ENCODE assay signal across 31 cellular contexts in the genomic region with DNA sequence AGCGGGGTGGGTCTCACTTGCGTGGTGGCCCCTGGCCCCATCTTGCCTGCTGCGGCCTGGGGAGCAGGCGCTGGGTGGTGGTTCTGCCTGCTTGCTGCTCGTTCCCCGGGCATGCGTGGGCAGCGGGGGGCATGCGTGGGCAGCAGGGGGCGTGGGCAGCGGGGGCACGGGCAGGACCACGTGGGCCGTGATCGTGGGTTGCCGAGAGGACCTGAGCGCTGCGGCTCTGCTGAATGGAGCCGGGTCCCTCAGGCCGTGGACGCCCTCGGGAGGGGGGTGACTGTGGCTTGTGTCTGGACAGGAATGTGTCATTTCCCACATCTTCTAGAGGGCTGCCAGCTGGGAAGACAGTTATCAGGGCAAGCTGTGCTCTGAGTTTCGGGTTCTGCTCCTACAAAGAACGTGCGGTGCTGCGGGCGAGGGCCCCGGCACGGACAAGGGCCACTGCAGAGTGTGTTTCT. TPM values are rescaled to one million over a fixed set of nuclear protein-coding genes. Genes with fewer than 3 reads are reported as not detected.
A peak's percentile ranks its signal among the peaks of the same experiment; 100 is the strongest.
DNase-seq lines count a peak whose midpoint lies in the region; ATAC-seq, FAIRE-seq and TF ChIP-seq lines count a peak whose summit lies in the region.
"Had no signal": no experiment of that assay in that cellular context is flagged by ENCODE, and none has a peak within 500 bp of the region (broad histone marks: within the 10 kb centered on the region; RNA-seq: fewer than 3 reads in every experiment).

No MANE protein-coding gene starts in this region.

- no peak overlapping the region for H3K4me3 ChIP-seq in osteoblast (ENCODE audit: insufficient read depth, low read length)
- H3K4me3 ChIP-seq: A549, upper lobe of right lung had no signal

- no peaks in the 10 kb centered on the region for H3K79me2 ChIP-seq in osteoblast (ENCODE audit: insufficient read depth, low read length)

- peaks cover 5% of the 10 kb centered on the region for H3K4me1 ChIP-seq in osteoblast (ENCODE audit: insufficient read depth, low read length)
- H3K4me1 ChIP-seq in foreskin keratinocyte = no peaks in the 10 kb centered on the region
- H3K4me1 ChIP-seq: A549 had no signal

- no peak overlapping the region for H3K4me3 Mint-ChIP-seq in chondrocyte (ENCODE audit: unreplicated experiment)
- H3K4me3 Mint-ChIP-seq: activated B cell treated with CpG ODN at 0.5 μM for 24 hours; activated CD8-positive, alpha-beta T cell treated with anti-CD3 and anti-CD28 coated beads, Interleukin-2, amount 10 ng/mL, durations not matched to agents 7 days and 5 days; activated naive CD8-positive, alpha-beta T cell treated with anti-CD3 and anti-CD28 coated beads, Interleukin-2, amount 50 U/mL, for 24 hours had no signal

- FAIRE-seq in D721Med (lab: Jason Lieb, UNC) = no peak
- FAIRE-seq: A549, GM18507, kidney, RCC 7860 had no signal

- peak; percentile 50 for DNase-seq in activated CD8-positive, alpha-beta memory T cell treated with anti-CD3 and anti-CD28 coated beads, Interleukin-2, amount 50 U/mL, for 48 hours
- DNase-seq in activated CD8-positive, alpha-beta memory T cell treated with anti-CD3 and anti-CD28 coated beads for 24 hours = no peak
- DNase-seq in D721Med (ENCODE audit: insufficient read length, low spot score) = peak; percentile 12
- peak; percentile 90 for DNase-seq in chondrocyte (ENCODE audit: low spot score)
- DNase-seq in osteoblast (ENCODE audit: insufficient read length, low spot score, missing footprints) = peak; percentile 49
- DNase-seq in DMS79 treated with DMSO at 0.1 percent for 48 hours (lab: John Stamatoyannopoulos, UW) = no peak
- DNase-seq in SW 1271 (lab: John Stamatoyannopoulos, UW) = no peak
- no peak for DNase-seq in foreskin keratinocyte
- DNase-seq: activated B cell treated with CpG ODN at 0.5 μM for 24 hours; activated CD8-positive, alpha-beta T cell treated with anti-CD3 and anti-CD28 coated beads, Interleukin-2, amount 10 ng/mL, durations not matched to agents 7 days and 5 days; Calu3; erythroblast; foreskin melanocyte; HCEC 1CT; hypothalamus; KBM-7; MM.1S; NCI-H1436 treated with DMSO at 0.1 percent for 48 hours; NCI-H524; NK-92 treated with Interleukin-12 subunit alpha and Interleukin-12 subunit beta, amount 100 ng/mL, for 24 hours; T1000 had no signal

- H3K36me3 Mint-ChIP-seq in chondrocyte (ENCODE audit: low read depth) = no peaks in the 10 kb centered on the region

- H3K27me3 ChIP-seq in osteoblast (ENCODE audit: insufficient read depth, low read length) = peaks cover 8% of the 10 kb centered on the region
- H3K27me3 ChIP-seq in foreskin keratinocyte = peaks cover 23% of the 10 kb centered on the region

- no peaks in the 10 kb centered on the region for H4K20me1 ChIP-seq in osteoblast (ENCODE audit: insufficient read depth, low read length)

- H3K9me3 Mint-ChIP-seq in chondrocyte (ENCODE audit: low read depth) = no peaks in the 10 kb centered on the region
- H3K9me3 Mint-ChIP-seq: activated B cell treated with CpG ODN at 0.5 μM for 24 hours; activated naive CD8-positive, alpha-beta T cell treated with anti-CD3 and anti-CD28 coated beads, Interleukin-2, amount 50 U/mL, for 24 hours; activated T-helper 2 cell treated with anti-CD3 and anti-CD28 coated beads, Interferon-gamma antibody, Interleukin-2, Interleukin-4, amounts not matched to agents 10 μg/mL and 5 μg/mL and 100 μg/mL, durations not matched to agents 14 hours and 24 hours and 36 hours had no signal

- no peak overlapping the region for H3K27ac ChIP-seq in osteoblast (ENCODE audit: low read depth, low read length)
- H3K27ac ChIP-seq in foreskin keratinocyte = no peak overlapping the region
- H3K27ac ChIP-seq: A549, C4-2B, upper lobe of right lung had no signal

- no peak overlapping the region for H2AFZ ChIP-seq in osteoblast (ENCODE audit: low read length)

- H3K9me3 ChIP-seq in osteoblast (ENCODE audit: low read depth, low read length) = no peaks in the 10 kb centered on the region
- H3K9me3 ChIP-seq: A549, upper lobe of right lung had no signal

- H3K4me2 ChIP-seq in osteoblast (ENCODE audit: insufficient read depth, low read length) = no peak overlapping the region
- H3K4me2 ChIP-seq: A549 had no signal

- TF ChIP-seq CTCF in D721Med (IDR thresholded peaks at IDR 0.05; ENCODE audit: insufficient read depth, missing control alignments) = no peak
- TF ChIP-seq CTCF in chondrocyte (IDR thresholded peaks at IDR 0.05) = no peak
- no peak for TF ChIP-seq CTCF in osteoblast (IDR thresholded peaks at IDR 0.05; ENCODE audit: extremely low read depth, low read depth, low read length)
- TF ChIP-seq CTCF in foreskin keratinocyte (conservative IDR thresholded peaks at IDR 0.05) = no peak

- no peak for ATAC-seq in foreskin keratinocyte
- ATAC-seq: activated CD8-positive, alpha-beta T cell treated with anti-CD3 and anti-CD28 coated beads, Interleukin-2, amount 10 ng/mL, durations not matched to agents 7 days and 5 days; activated naive CD8-positive, alpha-beta T cell treated with anti-CD3 and anti-CD28 coated beads, Interleukin-2, amount 50 U/mL, for 24 hours; upper lobe of right lung had no signal

- H3K27me3 Mint-ChIP-seq in chondrocyte (ENCODE audit: low read depth) = no peaks in the 10 kb centered on the region
- H3K27me3 Mint-ChIP-seq: activated B cell treated with CpG ODN at 0.5 μM for 24 hours; activated naive CD8-positive, alpha-beta T cell treated with anti-CD3 and anti-CD28 coated beads, Interleukin-2, amount 50 U/mL, for 24 hours had no signal

- no peaks in the 10 kb centered on the region for H3K4me1 Mint-ChIP-seq in chondrocyte (ENCODE audit: low read depth)

- no peak overlapping the region for H3K27ac Mint-ChIP-seq in chondrocyte (ENCODE audit: unreplicated experiment)
- H3K27ac Mint-ChIP-seq: activated B cell treated with CpG ODN at 0.5 μM for 24 hours; activated CD8-positive, alpha-beta T cell treated with anti-CD3 and anti-CD28 coated beads, Interleukin-2, amount 10 ng/mL, durations not matched to agents 7 days and 5 days; activated naive CD8-positive, alpha-beta T cell treated with anti-CD3 and anti-CD28 coated beads, Interleukin-2, amount 50 U/mL, for 24 hours; activated T-helper 2 cell treated with anti-CD3 and anti-CD28 coated beads, Interferon-gamma antibody, Interleukin-2, Interleukin-4, amounts not matched to agents 10 μg/mL and 5 μg/mL and 100 μg/mL, durations not matched to agents 14 hours and 24 hours and 36 hours had no signal

- H3K36me3 ChIP-seq in osteoblast (ENCODE audit: insufficient read depth, low read length) = no peaks in the 10 kb centered on the region
- H3K36me3 ChIP-seq: upper lobe of right lung had no signal

RNA-seq across cellular contexts. Expression of a gene that starts 8.3 kb away (rescaled TPM):
- total RNA-seq in chondrocyte (0.52 to 1.3 TPM in 2 of 3 replicates, not detected in the other), osteoblast (0.29 and 0.36 TPM in 2 replicates), foreskin keratinocyte (not detected in 2 replicates)
- not detected in 2 replicates for polyA plus RNA-seq in foreskin keratinocyte
- total RNA-seq: activated B cell treated with CpG ODN at 0.5 μM for 24 hours, Calu3, lung microvascular endothelial cell, myocyte, upper lobe of right lung had no signal

RNA-seq across cellular contexts. Expression of a gene that starts 33.9 kb away (rescaled TPM):
- total RNA-seq in chondrocyte = 14.5 to 26.3 TPM (median 16.6 TPM) in 3 replicates
- 14.1 and 15.6 TPM in 2 replicates for total RNA-seq in osteoblast
- total RNA-seq in foreskin keratinocyte = 7.7 and 10.8 TPM in 2 replicates
- 7.4 and 13.0 TPM in 2 replicates for polyA plus RNA-seq in foreskin keratinocyte

RNA-seq across cellular contexts. Expression of a gene that starts 40.7 kb away (rescaled TPM):
- total RNA-seq in chondrocyte (0.42 to 1.3 TPM (median 0.85 TPM) in 3 replicates), osteoblast (not detected in 2 replicates), foreskin keratinocyte (not detected in 2 replicates)
- polyA plus RNA-seq in foreskin keratinocyte = not detected in 2 replicates

Comparison
In these comparisons a context has a peak if more than half of its experiments do, and no peak if none do; other contexts are left out.
1. DNase-seq: peak in activated CD8-positive, alpha-beta memory T cell treated with anti-CD3 and anti-CD28 coated beads, Interleukin-2, amount 50 U/mL, for 48 hours (single experiment), D721Med (single experiment), chondrocyte (single experiment) and osteoblast (single experiment); none in activated CD8-positive, alpha-beta memory T cell treated with anti-CD3 and anti-CD28 coated beads for 24 hours (single experiment), DMS79 treated with DMSO at 0.1 percent for 48 hours (single experiment), SW 1271 (0 of 2) and foreskin keratinocyte (0 of 2).